ENCODE assay signal across 9 cellular contexts in genomic region chr1:149926296-149926695, GRCh38. TPM values are rescaled to one million over a fixed set of nuclear protein-coding genes. Genes with fewer than 3 reads are reported as not detected.
DNase-seq lines count a peak whose midpoint lies in the region; ATAC-seq and TF ChIP-seq lines count a peak whose summit lies in the region.
"Had no signal": no experiment of that assay in that cellular context is flagged by ENCODE, and none has a peak within 500 bp of the region (broad histone marks: within the 10 kb centered on the region; RNA-seq: fewer than 3 reads in every experiment).

No MANE protein-coding gene starts in this region.

- in situ Hi-C loops in GM13976 (cut with MboI; ENCODE audit: low sequenced_read_pairs, unreplicated experiment): no loop called here

- no peak overlapping the region for H2AFZ ChIP-seq in Karpas-422 (ENCODE audit: low read length)

- peak overlapping the region; percentile 92 for H3K4me3 ChIP-seq in CD4-positive, CD25-positive, alpha-beta regulatory T cell (ENCODE audit: low read depth, low read length)
- H3K4me3 ChIP-seq in Karpas-422 (ENCODE audit: low read length): peak overlapping the region; percentile 74
- peak overlapping the region; percentile 98 for H3K4me3 ChIP-seq in coronary artery

- H3K9me3 Mint-ChIP-seq in CD4-positive, CD25-positive, alpha-beta regulatory T cell: no peaks in the 10 kb centered on the region
- H3K9me3 Mint-ChIP-seq in neural crest cell: no peaks in the 10 kb centered on the region

- peak overlapping the region in 1 of 3 donors; percentile 42 for H3K27ac Mint-ChIP-seq in CD4-positive, CD25-positive, alpha-beta regulatory T cell
- H3K27ac Mint-ChIP-seq in neural crest cell (ENCODE audit: unreplicated experiment): no peak overlapping the region

- H3K36me3 ChIP-seq in CD4-positive, CD25-positive, alpha-beta regulatory T cell (ENCODE audit: control insufficient read depth, insufficient read depth, low read length): peaks cover 44% of the 10 kb centered on the region
- H3K36me3 ChIP-seq in Karpas-422 (ENCODE audit: insufficient read depth, low read length): peaks cover 42% of the 10 kb centered on the region

- H3K4me1 ChIP-seq in CD4-positive, CD25-positive, alpha-beta regulatory T cell (ENCODE audit: control insufficient read depth, insufficient read depth, low read length, poor library complexity, severe bottlenecking): peaks cover 29% of the 10 kb centered on the region
- H3K4me1 ChIP-seq in Karpas-422 (ENCODE audit: low read length): peaks cover 21% of the 10 kb centered on the region

- peaks cover 19% of the 10 kb centered on the region for H4K20me1 ChIP-seq in Karpas-422 (ENCODE audit: insufficient read depth, low read depth, low read length)

- no peaks in the 10 kb centered on the region for H3K9me2 ChIP-seq in Karpas-422 (replicated peaks; ENCODE audit: insufficient read depth, low read length)

- peaks cover 17% of the 10 kb centered on the region for H3K79me2 ChIP-seq in Karpas-422 (ENCODE audit: low read length)

- no peak for DNase-seq in CD4-positive, CD25-positive, alpha-beta regulatory T cell
- no peak for DNase-seq in Karpas-422
- DNase-seq in coronary artery (ENCODE audit: low spot score): no peak
- no peak for DNase-seq in neural crest cell (ENCODE audit: low read depth, low spot score)
- no peak for DNase-seq in NCI-H82 (lab: John Stamatoyannopoulos, UW)
- no peak for DNase-seq in GM13976 (ENCODE audit: low spot score)
- no peak for DNase-seq in NCI-H2107 (lab: John Stamatoyannopoulos, UW)
- DNase-seq: anterior cingulate cortex had no signal

- no peak overlapping the region for H3K27ac ChIP-seq in CD4-positive, CD25-positive, alpha-beta regulatory T cell (ENCODE audit: insufficient read depth, low read length, poor library complexity, severe bottlenecking)
- no peak overlapping the region for H3K27ac ChIP-seq in Karpas-422 (ENCODE audit: low read length)
- H3K27ac ChIP-seq in coronary artery: no peak overlapping the region

- no peak for ATAC-seq in CD4-positive, CD25-positive, alpha-beta regulatory T cell (ENCODE audit: low read depth in 2 of 2)
- ATAC-seq in GM19023 (IDR thresholded peaks at IDR 0.05; ENCODE audit: unreplicated experiment): no peak

- peaks cover 44% of the 10 kb centered on the region for H3K36me3 Mint-ChIP-seq in CD4-positive, CD25-positive, alpha-beta regulatory T cell
- H3K36me3 Mint-ChIP-seq in neural crest cell (ENCODE audit: low read depth): peaks cover 25% of the 10 kb centered on the region

- TF ChIP-seq CTCF in coronary artery (IDR thresholded peaks at IDR 0.05) (no peak), neural crest cell (conservative IDR thresholded peaks at IDR 0.05) (no peak), GM13976 (IDR thresholded peaks at IDR 0.05; ENCODE audit: borderline replicate concordance, control extremely low read depth, extremely low read depth, insufficient read depth, missing control alignments) (no peak)

- peak overlapping the region; percentile 94; the same call in 1 of the 2 replicates for H3K9ac ChIP-seq in Karpas-422 (ENCODE audit: low read length)

- peak overlapping the region; percentile 43 to 96 (median 92) for H3K4me3 Mint-ChIP-seq in CD4-positive, CD25-positive, alpha-beta regulatory T cell
- peak overlapping the region; percentile 96 for H3K4me3 Mint-ChIP-seq in neural crest cell

- peaks cover 23 to 51% (median 30%) of the 10 kb centered on the region in 4 donors for H3K4me1 Mint-ChIP-seq in CD4-positive, CD25-positive, alpha-beta regulatory T cell
- H3K4me1 Mint-ChIP-seq in neural crest cell: peaks cover 34% of the 10 kb centered on the region

- peak overlapping the region; percentile 97 for H3K4me2 ChIP-seq in Karpas-422 (ENCODE audit: low read depth, low read length, poor library complexity, severe bottlenecking)

- H3K9me3 ChIP-seq in CD4-positive, CD25-positive, alpha-beta regulatory T cell (ENCODE audit: control insufficient read depth in 2 of 2, low read length in 2 of 2): no peaks in the 10 kb centered on the region
- no peaks in the 10 kb centered on the region for H3K9me3 ChIP-seq in Karpas-422 (ENCODE audit: low read length)

- H3K27me3 ChIP-seq in CD4-positive, CD25-positive, alpha-beta regulatory T cell (ENCODE audit: control insufficient read depth, insufficient read depth, low read length): no peaks in the 10 kb centered on the region
- H3K27me3 ChIP-seq in Karpas-422 (ENCODE audit: low read length): no peaks in the 10 kb centered on the region

- no peaks in the 10 kb centered on the region for H3K27me3 Mint-ChIP-seq in CD4-positive, CD25-positive, alpha-beta regulatory T cell
- no peaks in the 10 kb centered on the region for H3K27me3 Mint-ChIP-seq in neural crest cell (ENCODE audit: low read depth)

RNA-seq across cellular contexts. Expression of gene SF3B4, which starts 1.3 kb away (rescaled TPM):
- total RNA-seq in CD4-positive, CD25-positive, alpha-beta regulatory T cell: 56.0 TPM
- 100 to 1,000 TPM in 1 of 4 donors, 10 to 100 TPM in 3; 81.8 to 103 (median 87.4) TPM for polyA plus RNA-seq in CD4-positive, CD25-positive, alpha-beta regulatory T cell
- total RNA-seq in Karpas-422 (2014; rRNA removed; shearing (Covaris generic); ENCODE audit: low replicate concordance): 10.9 and 18.8 TPM in 2 replicates
- total RNA-seq in neural crest cell: 90.9 and 95.3 TPM in 2 replicates

RNA-seq across cellular contexts. Expression of gene SV2A, which starts 8.7 kb away (rescaled TPM):
- total RNA-seq in CD4-positive, CD25-positive, alpha-beta regulatory T cell: 3.3 TPM
- polyA plus RNA-seq in CD4-positive, CD25-positive, alpha-beta regulatory T cell: 1 to 10 TPM in 3 of 4 donors, under 1 TPM in 1; 0.91 to 2.7 (median 1.4) TPM
- not detected in 2 replicates for total RNA-seq in Karpas-422 (2014; rRNA removed; shearing (Covaris generic); ENCODE audit: low replicate concordance)
- total RNA-seq in neural crest cell: 48.4 and 49.5 TPM in 2 replicates

RNA-seq across cellular contexts. Expression of gene MTMR11, which starts 10.4 kb away (rescaled TPM):
- total RNA-seq in CD4-positive, CD25-positive, alpha-beta regulatory T cell: 0.47 TPM
- under 1 TPM; 0.13 to 0.98 (median 0.48) TPM for polyA plus RNA-seq in CD4-positive, CD25-positive, alpha-beta regulatory T cell
- total RNA-seq in Karpas-422 (2014; rRNA removed; shearing (Covaris generic); ENCODE audit: low replicate concordance): not detected in 2 replicates
- 4.5 and 6.3 TPM in 2 replicates for total RNA-seq in neural crest cell

RNA-seq across cellular contexts. Expression of gene BOLA1, which starts 26.9 kb away (rescaled TPM):
- total RNA-seq in CD4-positive, CD25-positive, alpha-beta regulatory T cell: 6.2 TPM
- polyA plus RNA-seq in CD4-positive, CD25-positive, alpha-beta regulatory T cell: 10 to 100 TPM; 37.9 to 47.8 (median 39.5) TPM
- 0.47 and 1.2 TPM in 2 replicates for total RNA-seq in Karpas-422 (2014; rRNA removed; shearing (Covaris generic); ENCODE audit: low replicate concordance)
- 10.1 TPM in 2 replicates for total RNA-seq in neural crest cell

Comparison
In these comparisons a context has a peak if more than half of its experiments do, and no peak if none do; other contexts are left out.
1. RNA of gene SV2A, which starts 8.7 kb away (total RNA-seq): 48.4 to 49.5 TPM in neural crest cell; 3.3 TPM in CD4-positive, CD25-positive, alpha-beta regulatory T cell (single experiment) and not detected in Karpas-422; every median in the first group is over 10 times any median in the second.
2. Peak in every context shown above with its lines, with median percentiles within 50 percentile points of each other: H3K4me3 ChIP-seq.